ENCODE assay signal across 7 cellular contexts in genomic region chr14:69152181-69152943, GRCh38. TPM values are rescaled to one million over a fixed set of nuclear protein-coding genes. Genes with fewer than 3 reads are reported as not detected.
DNase-seq lines count a peak whose midpoint lies in the region; ATAC-seq and TF ChIP-seq lines count a peak whose summit lies in the region.

No MANE protein-coding gene starts in this region.

- peak; percentile 29 for DNase-seq in RPMI8226
- no peak for DNase-seq in left ventricle myocardium inferior
- peak; percentile 40 for DNase-seq in renal cortical epithelial cell (ENCODE audit: low read depth)

- 0% methylated on average over 36 to 39 of the region's 39 CpGs for WGBS in adipose tissue, 3 donors

- peak; percentile 13 for ATAC-seq in HG03066 (IDR thresholded peaks at IDR 0.05; ENCODE audit: low read depth, unreplicated experiment)
- no peak for ATAC-seq in HG02678 (IDR thresholded peaks at IDR 0.05; ENCODE audit: unreplicated experiment)

- H3K4me3 ChIP-seq in GM12875 (ENCODE audit: low read depth, low read length), result peak overlapping the region; percentile 79
- peak overlapping the region; percentile 94 for H3K4me3 ChIP-seq in left ventricle myocardium inferior

- H3K27ac ChIP-seq in adipose tissue (ENCODE audit: low read depth, low read length), result peak overlapping the region; percentile 72
- H3K27ac ChIP-seq in left ventricle myocardium inferior (replicated peaks), result peak overlapping the region; percentile 96

- intact Hi-C loops in left ventricle myocardium inferior (cut with micrococcal nuclease), result no loop called here

- H3K36me3 ChIP-seq in left ventricle myocardium inferior, result peaks cover 13% of the 10 kb centered on the region

- TF ChIP-seq CTCF in GM12875 (IDR thresholded peaks at IDR 0.05; ENCODE audit: borderline replicate concordance, insufficient read depth, low read depth, low read length) (no peak), left ventricle myocardium inferior (IDR thresholded peaks at IDR 0.05; ENCODE audit: borderline replicate concordance) (no peak)

- peaks cover 57% of the 10 kb centered on the region for H3K4me1 ChIP-seq in left ventricle myocardium inferior

- no peaks in the 10 kb centered on the region for H3K9me3 ChIP-seq in left ventricle myocardium inferior (replicated peaks)

- no peaks in the 10 kb centered on the region for H3K27me3 ChIP-seq in left ventricle myocardium inferior (ENCODE audit: low read depth)

RNA-seq across cellular contexts. Expression of gene DCAF5, which starts 0.6 kb away (rescaled TPM):
- polyA plus RNA-seq in adipose tissue, result 10 to 100 TPM; 11.4 to 33.0 (median 23.5) TPM
- total RNA-seq in left ventricle myocardium inferior (57.8 TPM), renal cortical epithelial cell (12.2 and 30.8 TPM in 2 replicates)

RNA-seq across cellular contexts. Expression of gene EXD2, which starts 38.9 kb away (rescaled TPM):
- polyA plus RNA-seq in adipose tissue, result 10 to 100 TPM in 2 of 3 donors, 1 to 10 TPM in 1; 5.8 to 18.5 (median 11.1) TPM
- total RNA-seq in left ventricle myocardium inferior (16.5 TPM), renal cortical epithelial cell (24.7 and 37.4 TPM in 2 replicates)
